Comparison of ENCODE assay signal across 12 cellular contexts in the genomic region with DNA sequence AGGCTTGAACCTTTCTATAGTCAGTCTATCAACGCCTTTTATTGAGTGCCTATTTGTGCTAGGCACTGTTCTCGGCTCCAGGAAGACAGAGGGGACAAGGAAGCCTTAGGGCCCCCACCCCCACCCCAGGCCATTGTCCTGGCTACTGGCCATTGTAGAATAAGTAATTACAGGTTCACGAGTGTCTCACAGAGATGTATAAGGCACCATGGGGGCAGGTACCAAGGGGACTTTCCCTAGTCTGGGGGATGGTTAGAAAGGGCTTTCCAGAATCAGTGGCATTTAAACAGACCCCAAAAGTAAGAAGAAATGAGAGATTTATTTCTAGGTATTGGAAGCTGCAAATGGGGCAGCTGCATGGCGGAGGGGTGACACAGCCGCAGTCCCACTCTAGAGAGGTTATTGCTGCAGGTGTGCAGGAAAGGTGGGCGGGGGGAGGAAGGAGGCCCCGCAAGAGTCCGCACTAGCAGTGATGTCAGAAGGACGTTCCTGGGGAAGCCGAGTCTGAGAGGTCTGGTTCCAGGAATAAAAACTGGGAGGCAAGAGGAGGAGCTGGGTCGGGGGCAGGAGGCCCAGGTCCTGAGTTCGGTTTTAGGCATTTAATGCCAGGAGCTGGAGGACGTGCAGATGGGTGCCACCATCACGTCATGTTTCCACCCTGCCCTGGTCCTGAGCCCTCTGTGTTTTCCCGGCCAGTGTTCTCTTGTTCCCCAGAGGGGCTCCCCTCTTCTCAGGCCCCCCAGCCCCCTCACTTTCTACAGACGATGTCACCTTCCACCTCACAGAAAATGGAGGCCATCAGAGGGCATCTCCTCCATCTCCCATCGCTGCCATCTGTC. TPM values are rescaled to one million over a fixed set of nuclear protein-coding genes. Genes with fewer than 3 reads are reported as not detected.
DNase-seq lines count a peak whose midpoint lies in the region; ATAC-seq and TF ChIP-seq lines count a peak whose summit lies in the region.
"Had no signal": no experiment of that assay in that cellular context is flagged by ENCODE, and none has a peak within 500 bp of the region (broad histone marks: within the 10 kb centered on the region; RNA-seq: fewer than 3 reads in every experiment).

No MANE protein-coding gene starts in this region.

- no peak overlapping the region for H3K18ac ChIP-seq in IMR-90 (ENCODE audit: low read depth, low read length)

- H4K20me1 ChIP-seq in IMR-90 (ENCODE audit: insufficient read depth, low read length): peaks cover 21% of the 10 kb centered on the region

- H2BK15ac ChIP-seq in IMR-90 (ENCODE audit: low read depth, low read length): no peak overlapping the region

- H3K56ac ChIP-seq in IMR-90 (ENCODE audit: extremely low read depth, insufficient read depth, low read length): no peak overlapping the region

- H2BK20ac ChIP-seq in IMR-90 (ENCODE audit: low read depth, low read length): no peak overlapping the region

- H3K27ac ChIP-seq in CD4-positive, alpha-beta T cell (ENCODE audit: low read depth, low read length): peak overlapping the region; percentile 52
- no peak overlapping the region for H3K27ac ChIP-seq in IMR-90 (ENCODE audit: insufficient read depth, low read length)
- H3K27ac ChIP-seq: KMS-11, suprapubic skin had no signal

- H4K8ac ChIP-seq in IMR-90 (ENCODE audit: low read depth in 2 of 2, low read length in 2 of 2): peak overlapping the region in 1 of 2 experiments; percentile 47; a peak in 1 of 4 replicates

- no TSS peak for BruUV-seq in IMR-90 (replicated peaks; lab: Mats Ljungman, UMichigan)

- POLR2A ChIA-PET in CD4-positive, alpha-beta T cell (lab: Charles Lee): interaction anchor here (0.6 to 1.9 kb wide), 9 partner anchors 8 to 533 kb away, joined by 3 to 10 read pairs (median 3); partner anchors contain the start of genes FOSL2 and RBKS
- POLR2A ChIA-PET in IMR-90 (lab: Charles Lee; ENCODE audit: unreplicated experiment): no interaction called here

- H3K27me3 Mint-ChIP-seq in CD4-positive, alpha-beta T cell: no peaks in the 10 kb centered on the region
- H3K27me3 Mint-ChIP-seq in chondrocyte (ENCODE audit: low read depth): no peaks in the 10 kb centered on the region

- H3K4me1 ChIP-seq in IMR-90 (ENCODE audit: control insufficient read depth, insufficient read depth, low read length): peaks cover 16% of the 10 kb centered on the region

- TF ChIP-seq RAD21 in IMR-90 (IDR thresholded peaks at IDR 0.05; ENCODE audit: low read length): no peak

- no peak for DNase-seq in CD4-positive, alpha-beta T cell
- DNase-seq in IMR-90: no peak
- DNase-seq in chondrocyte (ENCODE audit: low spot score): peak; percentile 71
- DNase-seq in posterior vena cava (ENCODE audit: low spot score): peak; percentile 64
- DNase-seq in COLO829 (ENCODE audit: low spot score): no peak
- DNase-seq: NCI-H1694, NCI-H774 had no signal

- H4K5ac ChIP-seq in IMR-90 (ENCODE audit: low read depth, low read length): no peak overlapping the region

- no peaks in the 10 kb centered on the region for H3K9me3 Mint-ChIP-seq in CD4-positive, alpha-beta T cell
- H3K9me3 Mint-ChIP-seq in chondrocyte (ENCODE audit: low read depth): no peaks in the 10 kb centered on the region

- 0 out of 2 replicates have a peak overlapping the region, but pooled peaks have one; percentile 28 for H3K14ac ChIP-seq in IMR-90 (replicated peaks; ENCODE audit: low read depth, low read length)

- no peaks in the 10 kb centered on the region for H3K9me3 ChIP-seq in CD4-positive, alpha-beta T cell (ENCODE audit: control insufficient read depth, low read length)
- no peaks in the 10 kb centered on the region for H3K9me3 ChIP-seq in IMR-90 (ENCODE audit: control insufficient read depth, insufficient read depth, low read length)
- H3K9me3 ChIP-seq: esophagus muscularis mucosa, suprapubic skin had no signal

- H3K27me3 ChIP-seq in CD4-positive, alpha-beta T cell (ENCODE audit: control insufficient read depth, insufficient read depth, low read length): no peaks in the 10 kb centered on the region
- H3K27me3 ChIP-seq in IMR-90 (ENCODE audit: control insufficient read depth, insufficient read depth, low read length): no peaks in the 10 kb centered on the region
- H3K27me3 ChIP-seq: esophagus muscularis mucosa, suprapubic skin had no signal

- peaks cover 16% of the 10 kb centered on the region for H3K9me1 ChIP-seq in IMR-90 (ENCODE audit: insufficient read depth, low read length)

- H3K4me2 ChIP-seq in IMR-90 (ENCODE audit: low read depth, low read length): no peak overlapping the region
- H3K4me2 ChIP-seq: KMS-11 had no signal

- no peak overlapping the region for H4K91ac ChIP-seq in IMR-90 (ENCODE audit: insufficient read depth, low read depth, low read length)

- H3K23ac ChIP-seq in IMR-90 (ENCODE audit: low read depth, low read length): no peak overlapping the region

- H3K79me1 ChIP-seq in IMR-90 (ENCODE audit: low read depth in 1 of 2, low read length in 2 of 2): peaks cover 0 to 27% of the 10 kb centered on the region in 2 experiments; a peak in 2 of 4 replicates

- in situ Hi-C loops in IMR-90 (cut with MboI; ENCODE audit: low sequenced_read_pairs): no loop called here

- WGBS in IMR-90 (ENCODE audit: extremely low coverage in 2 of 2, insufficient read length in 1 of 2), 2 experiments: 82% methylated on average over 13 of the region's 17 CpGs; no CpG with 5 or more reads in 1 of the 2 experiments

- CTCF ChIA-PET in CD4-positive, alpha-beta T cell (lab: Charles Lee): no interaction called here
- CTCF ChIA-PET in IMR-90 (lab: Yijun Ruan, JAX): interaction anchor here (0.6 kb wide), 1 partner anchor 20 kb away, joined by 5 read pairs; no protein-coding TSS in a partner anchor

- H2BK5ac ChIP-seq in IMR-90 (ENCODE audit: low read depth, low read length, poor library complexity, severe bottlenecking): no peak overlapping the region

- dilution Hi-C loops in IMR-90 (cut with HindIII; ENCODE audit: low sequenced_read_pairs, unreplicated experiment): no loop called here

- H3K36me3 Mint-ChIP-seq in CD4-positive, alpha-beta T cell (ENCODE audit: low read depth): no peaks in the 10 kb centered on the region
- peaks cover 13% of the 10 kb centered on the region for H3K36me3 Mint-ChIP-seq in chondrocyte (ENCODE audit: low read depth)

- H2BK120ac ChIP-seq in IMR-90 (ENCODE audit: low read depth, low read length): no peak overlapping the region

- H2AK9ac ChIP-seq in IMR-90 (replicated peaks; ENCODE audit: low read depth, low read length, poor library complexity): peak overlapping the region; percentile 42

- no peak overlapping the region for H2AK5ac ChIP-seq in IMR-90 (ENCODE audit: low read depth, low read length)

- TF ChIP-seq CTCF in CD4-positive, alpha-beta T cell (IDR thresholded peaks at IDR 0.05): no peak
- TF ChIP-seq CTCF in IMR-90 (conservative IDR thresholded peaks at IDR 0.05; ENCODE audit: low read depth, low read length) (no peak), chondrocyte (IDR thresholded peaks at IDR 0.05) (no peak)

- peaks cover 42% of the 10 kb centered on the region for H3K4me1 Mint-ChIP-seq in CD4-positive, alpha-beta T cell (ENCODE audit: low read depth)
- peaks cover 38% of the 10 kb centered on the region for H3K4me1 Mint-ChIP-seq in chondrocyte (ENCODE audit: low read depth)

- ATAC-seq in CD4-positive, alpha-beta T cell (ENCODE audit: poor library complexity): no peak
- ATAC-seq in IMR-90 (ENCODE audit: low read depth) (no peak), GM21723 (IDR thresholded peaks at IDR 0.05; ENCODE audit: unreplicated experiment) (no peak), HG02973 (IDR thresholded peaks at IDR 0.05; ENCODE audit: unreplicated experiment) (no peak)

- no peak overlapping the region for H3K9ac ChIP-seq in IMR-90 (ENCODE audit: low read depth, low read length)
- H3K9ac ChIP-seq: KMS-11 had no signal

- H3K4ac ChIP-seq in IMR-90 (ENCODE audit: low read depth, low read length): peak overlapping the region; percentile 24; the same call in 1 of the 2 replicates

- peaks cover 11% of the 10 kb centered on the region for H3K36me3 ChIP-seq in IMR-90 (ENCODE audit: control insufficient read depth, insufficient read depth, low read length)

- H3K4me3 ChIP-seq in IMR-90 (ENCODE audit: insufficient read depth, low read depth, low read length): no peak overlapping the region
- H3K4me3 ChIP-seq: esophagus muscularis mucosa, suprapubic skin had no signal

- no peak for TF ChIP-seq POLR2A in IMR-90 (IDR thresholded peaks at IDR 0.05; ENCODE audit: low read depth, low read length)

- H3K27ac Mint-ChIP-seq in CD4-positive, alpha-beta T cell: peak overlapping the region; percentile 82
- peak overlapping the region; percentile 73 for H3K27ac Mint-ChIP-seq in chondrocyte (ENCODE audit: unreplicated experiment)

- peak overlapping the region; percentile 38 for H2AFZ ChIP-seq in IMR-90 (replicated peaks; ENCODE audit: low read length, poor library complexity)

- intact Hi-C loops in CD4-positive, alpha-beta T cell (cut with DNase I, micrococcal nuclease): loop anchor here in 1 of 2 experiments (1.0 kb wide), 1 partner anchor 13 kb away; no protein-coding TSS in a partner anchor
- intact Hi-C loops in IMR-90 (cut with micrococcal nuclease): no loop called here
- intact Hi-C loops in posterior vena cava (cut with DNase I): no loop called here

- no peak overlapping the region for H3K4me3 Mint-ChIP-seq in CD4-positive, alpha-beta T cell
- no peak overlapping the region for H3K4me3 Mint-ChIP-seq in chondrocyte (ENCODE audit: unreplicated experiment)

TF ChIP-seq in IMR-90, 13 proteins besides CTCF, POLR2A, EP300 and RAD21 (continues in another document):
- TF ChIP-seq SMC3 (IDR thresholded peaks at IDR 0.05; ENCODE audit: low read depth, low read length): no peak
- TF ChIP-seq BHLHE40 (IDR thresholded peaks at IDR 0.05; ENCODE audit: low read depth, low read length): no peak
- TF ChIP-seq RFX5 (IDR thresholded peaks at IDR 0.05; ENCODE audit: low read depth, low read length): no peak
- no peak for TF ChIP-seq CEBPB (IDR thresholded peaks at IDR 0.05; ENCODE audit: low read depth, low read length)
- TF ChIP-seq NFE2L2 (IDR thresholded peaks at IDR 0.05; ENCODE audit: low read depth, low read length): no peak
- no peak for TF ChIP-seq USF2 (IDR thresholded peaks at IDR 0.05; ENCODE audit: low read depth, low read length)
- no peak for TF ChIP-seq FOS (IDR thresholded peaks at IDR 0.05; ENCODE audit: low read depth, low read length)

RNA-seq across cellular contexts. Expression of gene FOSL2, which starts 30.5 kb away (rescaled TPM):
- total RNA-seq in CD4-positive, alpha-beta T cell: 100 to 1,000 TPM; 152 to 155 TPM
- total RNA-seq in IMR-90 (2012; rRNA removed) (31.4 and 32.2 TPM in 2 replicates), chondrocyte (93.0 to 163 TPM (median 156 TPM) in 3 replicates), posterior vena cava (100 to 1,000 TPM; 105 to 141 TPM)
- 46.3 and 51.1 TPM in 2 replicates for polyA plus RNA-seq in IMR-90 (2012; rRNA removed)
- 52.1 and 52.3 TPM in 2 replicates for polyA plus RNA-seq in IMR-90 (2012; cell fraction: cytosol; rRNA removed)
- 91.1 and 119 TPM in 2 replicates for polyA plus RNA-seq in IMR-90 (2012; cell fraction: nucleus; rRNA removed; ENCODE audit: low replicate concordance)

Comparison
In these comparisons a context has a peak if more than half of its experiments do, and no peak if none do; other contexts are left out.
1. DNase-seq: peak in chondrocyte (single experiment) and posterior vena cava (single experiment); none in CD4-positive, alpha-beta T cell (0 of 10), IMR-90 (single experiment) and COLO829 (single experiment).